ENCODE assay signal across 1 cellular context in the genomic region with DNA sequence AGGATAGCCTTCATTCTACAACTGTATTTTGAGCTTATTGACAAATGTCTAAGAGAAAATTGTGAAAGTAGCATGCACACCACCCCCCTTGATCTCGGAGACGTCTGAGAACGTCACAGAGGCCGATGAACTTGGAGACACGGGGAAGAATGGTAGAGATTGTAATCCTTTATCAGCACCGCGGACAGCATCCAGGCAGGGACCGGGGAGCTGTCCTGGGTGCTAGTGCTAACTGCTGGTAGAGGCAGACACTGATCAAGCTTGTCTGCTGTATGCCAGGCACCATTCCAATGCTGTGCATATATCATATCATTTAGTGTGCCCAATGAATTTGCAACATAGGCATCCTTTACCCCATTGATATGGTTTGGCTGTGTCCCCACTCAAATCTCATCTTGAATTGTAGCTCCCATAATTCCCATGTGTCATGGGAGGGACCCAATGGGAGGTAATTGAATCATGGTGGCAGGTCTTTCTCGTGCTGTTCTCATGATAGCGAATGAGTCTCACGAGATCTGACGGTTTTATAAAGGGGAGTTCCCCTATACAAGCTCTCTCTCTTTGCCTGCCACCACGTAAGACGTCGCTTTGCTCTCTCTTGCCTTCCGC.
TF ChIP-seq lines count a peak whose summit lies in the region.

No MANE protein-coding gene starts in this region.

TF ChIP-seq in K562, 482 proteins besides CTCF, POLR2A, EP300 and RAD21 (continued from another document and continues in another):
- TF ChIP-seq ZBTB40 (IDR thresholded peaks at IDR 0.05) (peak; percentile 92), ZBTB40 (CRISPR knock-in tag; IDR thresholded peaks at IDR 0.05) (peak; percentile 90), LARP7 (IDR thresholded peaks at IDR 0.05) (no peak), CREM (IDR thresholded peaks at IDR 0.05; ENCODE audit: low read depth) (peak; percentile 81), ZNF57 (CRISPR knock-in tag; IDR thresholded peaks at IDR 0.05) (0 out of 2 replicates have a peak, but pooled peaks have one; percentile 43), HDAC2 (IDR thresholded peaks at IDR 0.05) (peak; percentile 97), MCM3 (IDR thresholded peaks at IDR 0.05) (no peak), RBM17 (IDR thresholded peaks at IDR 0.05; ENCODE audit: borderline replicate concordance, low read depth, low read length) (no peak), PML (IDR thresholded peaks at IDR 0.05; ENCODE audit: low read length) (no peak), ZBTB33 (CRISPR knock-in tag; IDR thresholded peaks at IDR 0.05) (peak; percentile 96), MXI1 (IDR thresholded peaks at IDR 0.05; ENCODE audit: low read depth, low read length) (0 out of 2 replicates have a peak, but pooled peaks have one; percentile 54), ZNF282 (CRISPR knock-in tag; IDR thresholded peaks at IDR 0.05) (peak; percentile 99), SIX5 (IDR thresholded peaks at IDR 0.05; ENCODE audit: borderline replicate concordance in 1 of 2, insufficient read depth in 1 of 2, low read depth in 1 of 2, low read length in 2 of 2) (no peak), ZNF780A (CRISPR knock-in tag; IDR thresholded peaks at IDR 0.05) (no peak), ZKSCAN3 (CRISPR knock-in tag; IDR thresholded peaks at IDR 0.05) (no peak), FOXA1 (IDR thresholded peaks at IDR 0.05; ENCODE audit: borderline replicate concordance) (no peak), ILK (tag; IDR thresholded peaks at IDR 0.05; ENCODE audit: borderline replicate concordance, low read depth) (no peak), THAP12 (CRISPR knock-in tag; IDR thresholded peaks at IDR 0.05) (no peak), CBFA2T2 (conservative IDR thresholded peaks at IDR 0.05) (no peak), FUS (optimal IDR thresholded peaks at IDR 0.05; ENCODE audit: low read depth, low read length) (no peak), MAZ (CRISPR knock-in tag; conservative IDR thresholded peaks at IDR 0.05 in 1 of 2, IDR thresholded peaks at IDR 0.05 in 1 of 2) (peak; percentile 74 to 100), FOS (IDR thresholded peaks at IDR 0.05; ENCODE audit: extremely low read depth, insufficient read length) (no peak), STAT5A (IDR thresholded peaks at IDR 0.05; ENCODE audit: borderline replicate concordance, low read length) (no peak), IFI16 (CRISPR knock-in tag; IDR thresholded peaks at IDR 0.05) (0 out of 2 replicates have a peak, but pooled peaks have one; percentile 28), CEBPB (tag; IDR thresholded peaks at IDR 0.05) (no peak), ETS1 (conservative IDR thresholded peaks at IDR 0.05; ENCODE audit: control insufficient read depth, low read depth, low read length) (no peak), ZNF143 (CRISPR knock-in tag; IDR thresholded peaks at IDR 0.05) (peak; percentile 70; the same call in 1 of the 2 replicates), RBM22 (IDR thresholded peaks at IDR 0.05; ENCODE audit: low read depth, low read length, poor library complexity, severe bottlenecking) (no peak), ZNF778 (CRISPR knock-in tag; IDR thresholded peaks at IDR 0.05) (no peak), RUNX1 (IDR thresholded peaks at IDR 0.05; ENCODE audit: low read depth) (no peak), NBN (IDR thresholded peaks at IDR 0.05; ENCODE audit: low read depth) (no peak), BDP1 (IDR thresholded peaks at IDR 0.05; ENCODE audit: insufficient read depth, insufficient read length) (no peak), FOXK2 (conservative IDR thresholded peaks at IDR 0.05 in 1 of 2, IDR thresholded peaks at IDR 0.05 in 1 of 2; ENCODE audit: low read depth in 2 of 2) (no peak), IRF2 (CRISPR knock-in tag; IDR thresholded peaks at IDR 0.05) (peak; percentile 99), ZNF224 (CRISPR knock-in tag; IDR thresholded peaks at IDR 0.05) (peak; percentile 99), TSC22D4 (tag; IDR thresholded peaks at IDR 0.05) (no peak)
- TF ChIP-seq, protein P1, sequence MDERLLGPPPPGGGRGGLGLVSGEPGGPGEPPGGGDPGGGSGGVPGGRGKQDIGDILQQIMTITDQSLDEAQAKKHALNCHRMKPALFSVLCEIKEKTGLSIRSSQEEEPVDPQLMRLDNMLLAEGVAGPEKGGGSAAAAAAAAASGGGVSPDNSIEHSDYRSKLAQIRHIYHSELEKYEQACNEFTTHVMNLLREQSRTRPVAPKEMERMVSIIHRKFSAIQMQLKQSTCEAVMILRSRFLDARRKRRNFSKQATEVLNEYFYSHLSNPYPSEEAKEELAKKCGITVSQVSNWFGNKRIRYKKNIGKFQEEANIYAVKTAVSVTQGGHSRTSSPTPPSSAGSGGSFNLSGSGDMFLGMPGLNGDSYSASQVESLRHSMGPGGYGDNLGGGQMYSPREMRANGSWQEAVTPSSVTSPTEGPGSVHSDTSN (CRISPR knock-in tag; IDR thresholded peaks at IDR 0.05; ENCODE audit: low read depth), result peak; percentile 93
- TF ChIP-seq, protein P1 (tag; conservative IDR thresholded peaks at IDR 0.05; ENCODE audit: low read depth), result peak; percentile 34; the same call in 1 of the 2 replicates
- TF ChIP-seq, protein P2, sequence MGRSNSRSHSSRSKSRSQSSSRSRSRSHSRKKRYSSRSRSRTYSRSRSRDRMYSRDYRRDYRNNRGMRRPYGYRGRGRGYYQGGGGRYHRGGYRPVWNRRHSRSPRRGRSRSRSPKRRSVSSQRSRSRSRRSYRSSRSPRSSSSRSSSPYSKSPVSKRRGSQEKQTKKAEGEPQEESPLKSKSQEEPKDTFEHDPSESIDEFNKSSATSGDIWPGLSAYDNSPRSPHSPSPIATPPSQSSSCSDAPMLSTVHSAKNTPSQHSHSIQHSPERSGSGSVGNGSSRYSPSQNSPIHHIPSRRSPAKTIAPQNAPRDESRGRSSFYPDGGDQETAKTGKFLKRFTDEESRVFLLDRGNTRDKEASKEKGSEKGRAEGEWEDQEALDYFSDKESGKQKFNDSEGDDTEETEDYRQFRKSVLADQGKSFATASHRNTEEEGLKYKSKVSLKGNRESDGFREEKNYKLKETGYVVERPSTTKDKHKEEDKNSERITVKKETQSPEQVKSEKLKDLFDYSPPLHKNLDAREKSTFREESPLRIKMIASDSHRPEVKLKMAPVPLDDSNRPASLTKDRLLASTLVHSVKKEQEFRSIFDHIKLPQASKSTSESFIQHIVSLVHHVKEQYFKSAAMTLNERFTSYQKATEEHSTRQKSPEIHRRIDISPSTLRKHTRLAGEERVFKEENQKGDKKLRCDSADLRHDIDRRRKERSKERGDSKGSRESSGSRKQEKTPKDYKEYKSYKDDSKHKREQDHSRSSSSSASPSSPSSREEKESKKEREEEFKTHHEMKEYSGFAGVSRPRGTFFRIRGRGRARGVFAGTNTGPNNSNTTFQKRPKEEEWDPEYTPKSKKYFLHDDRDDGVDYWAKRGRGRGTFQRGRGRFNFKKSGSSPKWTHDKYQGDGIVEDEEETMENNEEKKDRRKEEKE (IDR thresholded peaks at IDR 0.05; ENCODE audit: borderline replicate concordance in 1 of 2, control insufficient read depth in 1 of 2, low read depth in 2 of 2, low read length in 1 of 2), result no peak
